In genomic region chr6:90044833-90045337, GRCh38 we compare ENCODE assay signal across 1 cellular context.
TF ChIP-seq lines count a peak whose summit lies in the region.

No MANE protein-coding gene starts in this region.

TF ChIP-seq in K562, 482 proteins besides CTCF, POLR2A, EP300 and RAD21 (continued from another document and continues in another):
- TF ChIP-seq FOXK2 (conservative IDR thresholded peaks at IDR 0.05 in 1 of 2, IDR thresholded peaks at IDR 0.05 in 1 of 2; ENCODE audit: low read depth in 2 of 2): peak in 1 of 2 experiments; percentile 38; a peak in 1 of 4 replicates
- no peak for TF ChIP-seq KLF6 (CRISPR knock-in tag; IDR thresholded peaks at IDR 0.05; ENCODE audit: borderline replicate concordance)
- TF ChIP-seq MAFG (tag; conservative IDR thresholded peaks at IDR 0.05): peak; percentile 85
- TF ChIP-seq MEF2D (tag; conservative IDR thresholded peaks at IDR 0.05; ENCODE audit: low read depth): peak; percentile 49; the same call in 1 of the 2 replicates
- no peak for TF ChIP-seq JUNB (CRISPR knock-in tag; conservative IDR thresholded peaks at IDR 0.05)
- peak; percentile 88 for TF ChIP-seq ZKSCAN8 (CRISPR knock-in tag; IDR thresholded peaks at IDR 0.05)
- TF ChIP-seq ESRRA (IDR thresholded peaks at IDR 0.05; ENCODE audit: borderline replicate concordance, low read depth): peak; percentile 70; the same call in 1 of the 2 replicates
- no peak for TF ChIP-seq KDM2B (CRISPR knock-in tag; IDR thresholded peaks at IDR 0.05)
- TF ChIP-seq DPF2 (IDR thresholded peaks at IDR 0.05): peak; percentile 91
- 0 out of 2 replicates have a peak, but pooled peaks have one; percentile 57 for TF ChIP-seq ZNF175 (CRISPR knock-in tag; IDR thresholded peaks at IDR 0.05; ENCODE audit: low read depth)
- peak; percentile 10 for TF ChIP-seq DACH1 (IDR thresholded peaks at IDR 0.05; ENCODE audit: partially characterized antibody)
- TF ChIP-seq HDAC2 (IDR thresholded peaks at IDR 0.05): peak; percentile 77; the same call in 1 of the 2 replicates
- TF ChIP-seq ARID3A (IDR thresholded peaks at IDR 0.05; ENCODE audit: borderline replicate concordance, low read depth, low read length): peak; percentile 31; the same call in 1 of the 2 replicates
- TF ChIP-seq ARID3B (CRISPR knock-in tag; IDR thresholded peaks at IDR 0.05; ENCODE audit: borderline replicate concordance): no peak
- TF ChIP-seq E2F8 (IDR thresholded peaks at IDR 0.05; ENCODE audit: low read depth, partially characterized antibody): no peak
- TF ChIP-seq ZBTB33 (CRISPR knock-in tag; IDR thresholded peaks at IDR 0.05): 0 out of 2 replicates have a peak, but pooled peaks have one; percentile 20
- no peak for TF ChIP-seq HMG20A (CRISPR knock-in tag; conservative IDR thresholded peaks at IDR 0.05)
- TF ChIP-seq CBX8 (IDR thresholded peaks at IDR 0.05; ENCODE audit: borderline replicate concordance, extremely low read depth, low read depth, low read length, poor library complexity, severe bottlenecking): no peak
- peak in 1 of 2 experiments; percentile 56 for TF ChIP-seq AFF1 (IDR thresholded peaks at IDR 0.05; ENCODE audit: low read depth in 1 of 2, partially characterized antibody in 2 of 2)
- TF ChIP-seq FOSL1 (tag; conservative IDR thresholded peaks at IDR 0.05): peak; percentile 93
- TF ChIP-seq ETV5 (CRISPR knock-in tag; IDR thresholded peaks at IDR 0.05; ENCODE audit: low read depth): peak; percentile 49; the same call in 1 of the 2 replicates
- 0 out of 2 replicates have a peak, but pooled peaks have one; percentile 30 for TF ChIP-seq ILF3 (IDR thresholded peaks at IDR 0.05; ENCODE audit: borderline replicate concordance)
- no peak for TF ChIP-seq NFATC3 (IDR thresholded peaks at IDR 0.05)
- no peak for TF ChIP-seq PYGO2 (tag; IDR thresholded peaks at IDR 0.05)
- TF ChIP-seq MEIS2 (IDR thresholded peaks at IDR 0.05; ENCODE audit: partially characterized antibody): peak; percentile 50
- peak; percentile 94 for TF ChIP-seq ARID1B (IDR thresholded peaks at IDR 0.05)
- TF ChIP-seq ID3 (CRISPR knock-in tag; IDR thresholded peaks at IDR 0.05): no peak
- peak; percentile 59; the same call in 1 of the 2 replicates for TF ChIP-seq ID3 (tag; IDR thresholded peaks at IDR 0.05)
- no peak for TF ChIP-seq RBM25 (IDR thresholded peaks at IDR 0.05; ENCODE audit: low read depth, low read length, severe bottlenecking)
- TF ChIP-seq STAT5A (IDR thresholded peaks at IDR 0.05; ENCODE audit: borderline replicate concordance, low read length): peak; percentile 55; the same call in 1 of the 2 replicates
- 0 out of 2 replicates have a peak, but pooled peaks have one; percentile 15 for TF ChIP-seq ELF1 (tag; IDR thresholded peaks at IDR 0.05)
- TF ChIP-seq ZNF197 (CRISPR knock-in tag; IDR thresholded peaks at IDR 0.05; ENCODE audit: low read depth): 0 out of 2 replicates have a peak, but pooled peaks have one; percentile 37
- peak; percentile 89 for TF ChIP-seq SOX6 (IDR thresholded peaks at IDR 0.05)
- peak; percentile 86; the same call in 1 of the 2 replicates for TF ChIP-seq PML (IDR thresholded peaks at IDR 0.05; ENCODE audit: low read length)
- peak in 1 of 2 experiments; percentile 73; a peak in 2 of 4 replicates for TF ChIP-seq ZMIZ1 (IDR thresholded peaks at IDR 0.05; ENCODE audit: low read depth in 2 of 2, low read length in 2 of 2)
- peak; percentile 90 for TF ChIP-seq JUN (IDR thresholded peaks at IDR 0.05; ENCODE audit: borderline replicate concordance, low read depth, low read length)
- TF ChIP-seq JUN (CRISPR knock-in tag; IDR thresholded peaks at IDR 0.05; ENCODE audit: borderline replicate concordance): no peak
- no peak for TF ChIP-seq MYNN (IDR thresholded peaks at IDR 0.05)
- no peak for TF ChIP-seq MYNN (CRISPR knock-in tag; IDR thresholded peaks at IDR 0.05)
- peak; percentile 76 for TF ChIP-seq CCNT2 (IDR thresholded peaks at IDR 0.05; ENCODE audit: borderline replicate concordance, extremely low read depth, insufficient read length, low read depth, low read length)
- peak; percentile 97 for TF ChIP-seq SMARCE1 (IDR thresholded peaks at IDR 0.05)
- peak; percentile 38; the same call in 1 of the 2 replicates for TF ChIP-seq MYC (IDR thresholded peaks at IDR 0.05; ENCODE audit: low read depth, low read length)
- TF ChIP-seq MYC (CRISPR knock-in tag; IDR thresholded peaks at IDR 0.05; ENCODE audit: borderline replicate concordance, low read depth): no peak
- TF ChIP-seq ZEB2 (IDR thresholded peaks at IDR 0.05): peak; percentile 78
- peak; percentile 70 for TF ChIP-seq HES1 (IDR thresholded peaks at IDR 0.05; ENCODE audit: low read depth)
- peak; percentile 73 for TF ChIP-seq MTA2 (IDR thresholded peaks at IDR 0.05; ENCODE audit: low read depth)
- TF ChIP-seq ZNF263 (CRISPR knock-in tag; IDR thresholded peaks at IDR 0.05; ENCODE audit: borderline replicate concordance): no peak
- peak; percentile 87 for TF ChIP-seq TAL1 (IDR thresholded peaks at IDR 0.05)
- peak; percentile 81 for TF ChIP-seq GATA2 (CRISPR knock-in tag; IDR thresholded peaks at IDR 0.05)
- 0 out of 2 replicates have a peak, but pooled peaks have one; percentile 17 for TF ChIP-seq FOXJ2 (tag; IDR thresholded peaks at IDR 0.05)
- 0 out of 2 replicates have a peak, but pooled peaks have one; percentile 24 for TF ChIP-seq ZNF232 (CRISPR knock-in tag; IDR thresholded peaks at IDR 0.05)
